Comparison of ENCODE assay signal across 1 cellular context in genomic region chr4:2689825-2690700, GRCh38.
TF ChIP-seq lines count a peak whose summit lies in the region.

No MANE protein-coding gene starts in this region.

TF ChIP-seq in GM12878, 131 proteins besides CTCF, POLR2A, EP300 and RAD21 (continued from another document and continues in another):
- no peak for TF ChIP-seq ZBTB4 (CRISPR knock-in tag; IDR thresholded peaks at IDR 0.05)
- no peak; the same call in 1 of the 2 replicates for TF ChIP-seq DPF2 (IDR thresholded peaks at IDR 0.05)
- no peak for TF ChIP-seq ELK1 (IDR thresholded peaks at IDR 0.05; ENCODE audit: low read depth, low read length)
- TF ChIP-seq IRF4 (IDR thresholded peaks at IDR 0.05; ENCODE audit: low read depth, low read length): no peak
- TF ChIP-seq YY1 (IDR thresholded peaks at IDR 0.05; ENCODE audit: low read depth, low read length): 0 out of 2 replicates have a peak, but pooled peaks have one; percentile 35
- peak; percentile 81; the same call in 1 of the 2 replicates for TF ChIP-seq NFXL1 (IDR thresholded peaks at IDR 0.05; ENCODE audit: borderline replicate concordance)
- no peak for TF ChIP-seq NR2C1 (IDR thresholded peaks at IDR 0.05)
- no peak for TF ChIP-seq POLR2AphosphoS2 (IDR thresholded peaks at IDR 0.05; ENCODE audit: low read depth, low read length)
- TF ChIP-seq CHD2 (IDR thresholded peaks at IDR 0.05; ENCODE audit: borderline replicate concordance, low read depth, low read length): no peak
- no peak for TF ChIP-seq KAT2A (conservative IDR thresholded peaks at IDR 0.05; ENCODE audit: control insufficient read depth, low read depth, low read length)
- TF ChIP-seq RELB (IDR thresholded peaks at IDR 0.05; ENCODE audit: low read depth): no peak; the same call in 1 of the 2 replicates
- no peak for TF ChIP-seq GATAD2B (conservative IDR thresholded peaks at IDR 0.05; ENCODE audit: low read depth)
- no peak for TF ChIP-seq CBFB (IDR thresholded peaks at IDR 0.05; ENCODE audit: low read depth)
- TF ChIP-seq MTA2 (IDR thresholded peaks at IDR 0.05; ENCODE audit: low read depth): no peak
- TF ChIP-seq SMAD1 (IDR thresholded peaks at IDR 0.05; ENCODE audit: low read depth, partially characterized antibody): no peak
- TF ChIP-seq ASH2L (IDR thresholded peaks at IDR 0.05; ENCODE audit: borderline replicate concordance, low read depth): no peak
- TF ChIP-seq ZZZ3 (IDR thresholded peaks at IDR 0.05; ENCODE audit: control insufficient read depth, insufficient read length, low read depth): no peak
- no peak for TF ChIP-seq MAX (IDR thresholded peaks at IDR 0.05; ENCODE audit: low read depth, low read length)
- no peak for TF ChIP-seq TARDBP (IDR thresholded peaks at IDR 0.05; ENCODE audit: borderline replicate concordance)
- TF ChIP-seq BCL3 (IDR thresholded peaks at IDR 0.05; ENCODE audit: borderline replicate concordance, insufficient read depth, low read depth, low read length, poor library complexity, severe bottlenecking): no peak
- 0 out of 2 replicates have a peak, but pooled peaks have one; percentile 2 for TF ChIP-seq IRF3 (IDR thresholded peaks at IDR 0.05)
- TF ChIP-seq YBX1 (IDR thresholded peaks at IDR 0.05): no peak
- TF ChIP-seq CHD1 (IDR thresholded peaks at IDR 0.05; ENCODE audit: low read depth, low read length): no peak
- no peak for TF ChIP-seq BMI1 (IDR thresholded peaks at IDR 0.05; ENCODE audit: borderline replicate concordance)
- no peak for TF ChIP-seq PML (IDR thresholded peaks at IDR 0.05; ENCODE audit: low read length)
- TF ChIP-seq ZBTB33 (IDR thresholded peaks at IDR 0.05): no peak
- no peak for TF ChIP-seq WRNIP1 (IDR thresholded peaks at IDR 0.05; ENCODE audit: borderline replicate concordance, low read depth, low read length)
- TF ChIP-seq TAF1 (IDR thresholded peaks at IDR 0.05; ENCODE audit: borderline replicate concordance, low read depth, low read length): no peak
- TF ChIP-seq KLF5 (IDR thresholded peaks at IDR 0.05; ENCODE audit: partially characterized antibody): no peak
- TF ChIP-seq FOXM1 (IDR thresholded peaks at IDR 0.05; ENCODE audit: low read depth, low read length): no peak
- TF ChIP-seq ZNF217 (IDR thresholded peaks at IDR 0.05): 0 out of 2 replicates have a peak, but pooled peaks have one; percentile 59
- no peak for TF ChIP-seq CBX5 (IDR thresholded peaks at IDR 0.05; ENCODE audit: low read depth)
- TF ChIP-seq PRDM15 (CRISPR knock-in tag; IDR thresholded peaks at IDR 0.05): no peak
- no peak for TF ChIP-seq CEBPB (IDR thresholded peaks at IDR 0.05; ENCODE audit: borderline replicate concordance in 1 of 2, low read depth in 2 of 2, low read length in 2 of 2)
- no peak for TF ChIP-seq RFX5 (IDR thresholded peaks at IDR 0.05; ENCODE audit: low read depth, low read length)
- no peak for TF ChIP-seq HDAC6 (IDR thresholded peaks at IDR 0.05; ENCODE audit: unreplicated experiment)
- TF ChIP-seq CEBPZ (IDR thresholded peaks at IDR 0.05; ENCODE audit: low read depth, low read length): no peak
- TF ChIP-seq E2F8 (IDR thresholded peaks at IDR 0.05; ENCODE audit: low read depth, partially characterized antibody): no peak
- TF ChIP-seq TCF7 (IDR thresholded peaks at IDR 0.05; ENCODE audit: borderline replicate concordance): no peak
- TF ChIP-seq SMARCA5 (IDR thresholded peaks at IDR 0.05): peak; percentile 92
- TF ChIP-seq NBN (IDR thresholded peaks at IDR 0.05): peak; percentile 40; the same call in 1 of the 2 replicates
